11 cellular contexts compared by ENCODE assay signal in genomic region chr15:58330468-58330793, GRCh38.
A peak's percentile ranks its signal among the peaks of the same experiment; 100 is the strongest.
DNase-seq lines count a peak whose midpoint lies in the region; ATAC-seq and TF ChIP-seq lines count a peak whose summit lies in the region.
"Had no signal": no experiment of that assay in that cellular context is flagged by ENCODE, and none has a peak within 500 bp of the region (broad histone marks: within the 10 kb centered on the region; RNA-seq: fewer than 3 reads in every experiment).

No MANE protein-coding gene starts in this region.

- peak overlapping the region; percentile 63 for H3K4me2 ChIP-seq in HCT116 (ENCODE audit: low read length)
- peak overlapping the region; percentile 72 for H3K4me2 ChIP-seq in smooth muscle cell

- intact Hi-C loops in HCT116 (cut with micrococcal nuclease), result no loop called here
- intact Hi-C loops in left lung (cut with DNase I), result no loop called here

- no peak for TF ChIP-seq POLR2A in HCT116 (IDR thresholded peaks at IDR 0.05; ENCODE audit: borderline replicate concordance, extremely low read depth, insufficient read depth, insufficient read length)

- BruUV-seq in HCT116 (replicated peaks; lab: Mats Ljungman, UMichigan), result no TSS peak

- CTCF ChIA-PET in HCT116 (lab: Charles Lee), result no interaction called here

- H4K20me1 ChIP-seq in HCT116 (ENCODE audit: insufficient read depth) (no peaks in the 10 kb centered on the region), smooth muscle cell (ENCODE audit: low read depth) (no peaks in the 10 kb centered on the region)

- H3K9me3 Mint-ChIP-seq in activated T-helper 17 cell treated with anti-CD3 and anti-CD28 coated beads, Interleukin-2, amount 50 U/mL, for 72 hours, result peaks cover 5% of the 10 kb centered on the region

- in situ Hi-C loops in KBM-7 (cut with MboI; ENCODE audit: low pct_unique_long_range_greater_than_20kb, low sequenced_read_pairs), result no loop called here

- H3K79me2 ChIP-seq in HCT116 (ENCODE audit: insufficient read depth, low read length), result no peaks in the 10 kb centered on the region
- H3K79me2 ChIP-seq in smooth muscle cell (ENCODE audit: low read depth), result no peaks in the 10 kb centered on the region

- peak overlapping the region; percentile 11; the same call in 1 of the 2 replicates for H3K9ac ChIP-seq in HCT116 (ENCODE audit: low read length)
- H3K9ac ChIP-seq in smooth muscle cell (ENCODE audit: low read depth), result no peak overlapping the region

- H3K27me3 ChIP-seq in HCT116 (ENCODE audit: insufficient read depth, low read length), result no peaks in the 10 kb centered on the region
- no peaks in the 10 kb centered on the region for H3K27me3 ChIP-seq in left lung
- H3K27me3 ChIP-seq in smooth muscle cell (ENCODE audit: low read depth), result no peaks in the 10 kb centered on the region
- H3K27me3 ChIP-seq: tibial artery had no signal

- 59% methylated on average over 4 of the region's 4 CpGs for WGBS in smooth muscle cell (ENCODE audit: low lambda C conversion rate)

- H3K36me3 ChIP-seq in HCT116 (ENCODE audit: control insufficient read depth in 1 of 2, insufficient read depth in 2 of 2, low read length in 2 of 2), result no peaks in the 10 kb centered on the region
- H3K36me3 ChIP-seq in left lung, result no peaks in the 10 kb centered on the region
- no peaks in the 10 kb centered on the region for H3K36me3 ChIP-seq in smooth muscle cell (ENCODE audit: low read depth)
- H3K36me3 ChIP-seq: tibial artery had no signal

- peaks cover 41% of the 10 kb centered on the region for H3K4me1 Mint-ChIP-seq in activated T-helper 17 cell treated with anti-CD3 and anti-CD28 coated beads, Interleukin-2, amount 50 U/mL, for 72 hours

- POLR2A ChIA-PET in HCT116 (lab: Charles Lee), result no interaction called here

- ATAC-seq in HCT116 (no peak), left lung (peak; percentile 3)
- ATAC-seq in activated T-helper 17 cell treated with anti-CD3 and anti-CD28 coated beads, Interleukin-2, amount 50 U/mL, for 72 hours (replicated peaks), result no peak

- peak overlapping the region; percentile 80 for H3K4me3 Mint-ChIP-seq in activated T-helper 17 cell treated with anti-CD3 and anti-CD28 coated beads, Interleukin-2, amount 50 U/mL, for 72 hours
- H3K4me3 Mint-ChIP-seq: activated T-cell treated with anti-CD3 and anti-CD28 coated beads, Interleukin-2, amount 50 U/mL, for 24 hours had no signal

- peak overlapping the region; percentile 100 for H3K27ac Mint-ChIP-seq in activated T-helper 17 cell treated with anti-CD3 and anti-CD28 coated beads, Interleukin-2, amount 50 U/mL, for 72 hours
- H3K27ac Mint-ChIP-seq: T-helper 2 cell treated with Interferon-gamma antibody and Interleukin-4, amounts not matched to agents 5 μg/mL and 100 μg/mL, for 36 hours had no signal

- RAD21 ChIA-PET in HCT116 (lab: Charles Lee; ENCODE audit: low non-redundant PET in 1 of 2, low total read pairs in 2 of 2, uncharacterized antibody in 2 of 2, unreplicated experiment in 2 of 2), result no interaction called here

- no peak for TF ChIP-seq RAD21 in HCT116 (IDR thresholded peaks at IDR 0.05; ENCODE audit: low read depth)

- no peaks in the 10 kb centered on the region for H3K9me2 ChIP-seq in HCT116 (ENCODE audit: insufficient read depth)

- H3K27ac ChIP-seq in HCT116 (ENCODE audit: low read depth, low read length) (peak overlapping the region; percentile 84), left lung (peak overlapping the region in 1 of 2 donors; percentile 97), smooth muscle cell (ENCODE audit: low read depth) (peak overlapping the region; percentile 98)

- peaks cover 7% of the 10 kb centered on the region for H3K27me3 Mint-ChIP-seq in activated T-helper 17 cell treated with anti-CD3 and anti-CD28 coated beads, Interleukin-2, amount 50 U/mL, for 72 hours
- H3K27me3 Mint-ChIP-seq: activated T-cell treated with anti-CD3 and anti-CD28 coated beads, Interleukin-2, amount 50 U/mL, for 24 hours had no signal

- peak overlapping the region; percentile 39 for H2AFZ ChIP-seq in HCT116 (ENCODE audit: low read depth, low read length, poor library complexity, severe bottlenecking)
- H2AFZ ChIP-seq in smooth muscle cell (ENCODE audit: low read depth), result no peak overlapping the region

- H3K4me3 ChIP-seq in HCT116 (replicated peaks in 1 of 2; ENCODE audit: low read depth in 1 of 2, low read length in 2 of 2) (no peak overlapping the region), left lung (no peak overlapping the region), smooth muscle cell (no peak overlapping the region)
- H3K4me3 ChIP-seq: tibial artery had no signal

- peaks cover 13% of the 10 kb centered on the region for H3F3A ChIP-seq in smooth muscle cell (ENCODE audit: low read depth)

- H3K36me3 Mint-ChIP-seq in activated T-helper 17 cell treated with anti-CD3 and anti-CD28 coated beads, Interleukin-2, amount 50 U/mL, for 72 hours (ENCODE audit: low read depth), result no peaks in the 10 kb centered on the region

- TF ChIP-seq CTCF in HCT116 (IDR thresholded peaks at IDR 0.05 in 2 of 3, conservative IDR thresholded peaks at IDR 0.05 in 1 of 3; ENCODE audit: borderline replicate concordance in 1 of 3, insufficient read depth in 1 of 3, low read depth in 2 of 3, low read length in 2 of 3), result no peak
- no peak for TF ChIP-seq CTCF in left lung (IDR thresholded peaks at IDR 0.05)
- no peak for TF ChIP-seq CTCF in smooth muscle cell (IDR thresholded peaks at IDR 0.05; ENCODE audit: borderline replicate concordance, insufficient read depth, poor library complexity, severe bottlenecking)

- DNase-seq in HCT116 (ENCODE audit: low read depth, low spot score), result no peak
- DNase-seq in left lung, result no peak
- no peak for DNase-seq in smooth muscle cell (lab: John Stamatoyannopoulos, UW; ENCODE audit: unreplicated experiment)
- DNase-seq in KBM-7, result no peak
- DNase-seq in epidermal melanocyte (ENCODE audit: insufficient read length, low spot score), result no peak
- no peak for DNase-seq in ureter (ENCODE audit: low spot score)
- DNase-seq: activated T-cell treated with anti-CD3 and anti-CD28 coated beads, Interleukin-2, amount 50 U/mL, for 24 hours; hippocampal formation; tibial artery had no signal

- peaks cover 43% of the 10 kb centered on the region in 2 experiments for H3K4me1 ChIP-seq in HCT116 (ENCODE audit: control insufficient read depth in 1 of 2, insufficient read depth in 2 of 2, low read length in 2 of 2)
- H3K4me1 ChIP-seq in left lung, result peaks cover 34 to 48% of the 10 kb centered on the region in 2 donors
- peaks cover 24% of the 10 kb centered on the region for H3K4me1 ChIP-seq in smooth muscle cell (ENCODE audit: low read depth)

- H3K9me3 ChIP-seq in HCT116 (ENCODE audit: control insufficient read depth in 1 of 2, insufficient read depth in 1 of 2, low read depth in 1 of 2, low read length in 2 of 2) (no peaks in the 10 kb centered on the region), left lung (no peaks in the 10 kb centered on the region), smooth muscle cell (replicated peaks; ENCODE audit: low read depth) (no peaks in the 10 kb centered on the region)
- H3K9me3 ChIP-seq: tibial artery had no signal

TF ChIP-seq in HCT116, 20 proteins besides CTCF, POLR2A, EP300 and RAD21 (continues in another document):
- no peak for TF ChIP-seq EZH2 (IDR thresholded peaks at IDR 0.05)
- no peak for TF ChIP-seq ZNF274 (IDR thresholded peaks at IDR 0.05; ENCODE audit: low read depth, low read length)
- TF ChIP-seq EZH2phosphoT487 (IDR thresholded peaks at IDR 0.05; ENCODE audit: borderline replicate concordance), result no peak
- TF ChIP-seq SIN3A (IDR thresholded peaks at IDR 0.05; ENCODE audit: low read depth), result no peak
- TF ChIP-seq SRF (IDR thresholded peaks at IDR 0.05; ENCODE audit: low read depth), result no peak
- no peak for TF ChIP-seq TCF7L2 (IDR thresholded peaks at IDR 0.05; ENCODE audit: borderline replicate concordance, extremely low read depth, insufficient read depth, insufficient read length)
- TF ChIP-seq REST (IDR thresholded peaks at IDR 0.05; ENCODE audit: low read depth), result no peak
- TF ChIP-seq CEBPB (IDR thresholded peaks at IDR 0.05; ENCODE audit: low read depth), result no peak
- no peak for TF ChIP-seq ATF3 (IDR thresholded peaks at IDR 0.05)
